1 cellular context compared by ENCODE assay signal in the genomic region with DNA sequence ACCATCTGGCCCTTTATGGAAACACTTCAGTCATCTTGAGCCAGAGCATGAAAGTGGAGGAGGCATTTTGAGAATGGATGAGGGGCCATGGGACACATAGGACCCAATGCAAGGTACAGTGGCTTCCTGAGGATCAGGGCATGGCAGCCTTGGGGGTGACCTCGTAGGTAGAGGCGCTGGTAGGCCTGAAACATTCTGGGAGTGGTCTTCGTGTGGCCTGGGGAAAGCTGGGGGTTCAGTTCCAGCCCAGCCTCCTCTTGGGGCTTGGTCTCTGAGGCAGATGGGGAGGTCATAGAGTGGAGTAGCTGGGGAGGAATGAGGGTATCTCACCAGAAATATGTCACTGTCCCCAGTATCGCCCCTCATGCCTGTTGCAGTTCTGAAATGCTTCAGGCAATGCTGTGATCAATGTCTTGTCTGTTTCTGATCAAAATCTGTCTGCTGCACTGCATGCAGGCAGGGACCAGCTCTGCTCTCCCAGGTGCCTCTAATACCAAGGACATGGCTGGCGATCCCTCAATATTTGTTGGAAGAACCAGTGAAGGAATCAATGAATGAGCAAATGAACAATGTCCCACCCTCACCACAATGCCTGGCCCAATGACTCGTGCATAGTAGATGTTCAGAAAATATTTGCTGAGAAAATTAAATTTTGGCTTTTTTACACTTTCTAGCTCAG.
TF ChIP-seq lines count a peak whose summit lies in the region.

No MANE protein-coding gene starts in this region.

TF ChIP-seq in HEK293T, 16 proteins besides CTCF, POLR2A, EP300 and RAD21 (continued from another document):
- TF ChIP-seq SUZ12 (IDR thresholded peaks at IDR 0.05) = no peak
- no peak for TF ChIP-seq TARDBP (IDR thresholded peaks at IDR 0.05)
- TF ChIP-seq L3MBTL2 (conservative IDR thresholded peaks at IDR 0.05) = no peak
- TF ChIP-seq BHLHE40 (IDR thresholded peaks at IDR 0.05; ENCODE audit: borderline replicate concordance) = no peak
- TF ChIP-seq ARNT (IDR thresholded peaks at IDR 0.05) = no peak
- TF ChIP-seq HDGF (IDR thresholded peaks at IDR 0.05; ENCODE audit: borderline replicate concordance) = no peak
- no peak for TF ChIP-seq ZNF384 (IDR thresholded peaks at IDR 0.05)
- TF ChIP-seq SP1 (IDR thresholded peaks at IDR 0.05) = no peak
- TF ChIP-seq CTBP1 (IDR thresholded peaks at IDR 0.05; ENCODE audit: borderline replicate concordance) = no peak
